ENCODE assay signal across 16 cellular contexts in genomic region chr3:180414157-180414556, GRCh38.
DNase-seq lines count a peak whose midpoint lies in the region; ATAC-seq and TF ChIP-seq lines count a peak whose summit lies in the region.
"Had no signal": no experiment of that assay in that cellular context is flagged by ENCODE, and none has a peak within 500 bp of the region (broad histone marks: within the 10 kb centered on the region; RNA-seq: fewer than 3 reads in every experiment).

No MANE protein-coding gene starts in this region.

- DNase-seq in GM23338 (ENCODE audit: low spot score), result no peak
- no peak for DNase-seq in HFFc6
- no peak for DNase-seq in epithelial cell of prostate (ENCODE audit: low read depth, low spot score)
- DNase-seq in DMS153 treated with DMSO at 0.1 percent for 48 hours (lab: John Stamatoyannopoulos, UW; ENCODE audit: unreplicated experiment), result no peak
- DNase-seq: C1 segment of cervical spinal cord; CD4-positive, alpha-beta memory T cell; COR-L47; DMS153; DMS79; EL; GDM1; H9 had no signal

- H3K4me1 ChIP-seq in GM23338 (ENCODE audit: insufficient read depth), result no peaks in the 10 kb centered on the region; the same call in 1 of the 2 replicates

- TF ChIP-seq CTCF in GM23338 (conservative IDR thresholded peaks at IDR 0.05; ENCODE audit: low read depth in 2 of 2) (no peak), HFFc6 (IDR thresholded peaks at IDR 0.05) (no peak)

- H3K4me3 ChIP-seq in GM23338, result no peak overlapping the region
- H3K4me3 ChIP-seq: GM12878 had no signal

- H3K9me2 ChIP-seq in GM23338 (ENCODE audit: insufficient read depth), result no peaks in the 10 kb centered on the region

- H3K4me1 Mint-ChIP-seq in GM23338, result peaks cover 5% of the 10 kb centered on the region; the same call in 1 of the 3 replicates
- peaks cover 73% of the 10 kb centered on the region for H3K4me1 Mint-ChIP-seq in HFFc6 (ENCODE audit: low read depth)
- H3K4me1 Mint-ChIP-seq: CD4-positive, alpha-beta memory T cell had no signal

- H3K27ac Mint-ChIP-seq in GM23338 (no peak overlapping the region; the same call in 1 of the 2 replicates), HFFc6 (peak overlapping the region; percentile 19; the same call in 1 of the 2 replicates)
- H3K27ac Mint-ChIP-seq: CD4-positive, alpha-beta memory T cell had no signal

- H3K27me3 ChIP-seq in GM23338 (ENCODE audit: insufficient read depth), result no peaks in the 10 kb centered on the region

- H3K27me3 Mint-ChIP-seq in GM23338 (ENCODE audit: insufficient read depth, low read depth, poor library complexity) (no peaks in the 10 kb centered on the region), HFFc6 (ENCODE audit: insufficient read depth) (no peaks in the 10 kb centered on the region)

- H3K36me3 ChIP-seq in GM23338 (ENCODE audit: insufficient read depth), result no peaks in the 10 kb centered on the region

- no peaks in the 10 kb centered on the region for H3K36me3 Mint-ChIP-seq in GM23338 (ENCODE audit: low read depth)
- H3K36me3 Mint-ChIP-seq in HFFc6 (ENCODE audit: low read depth), result peaks cover 7% of the 10 kb centered on the region
- H3K36me3 Mint-ChIP-seq: CD4-positive, alpha-beta memory T cell had no signal

- no peak for ATAC-seq in GM23338
- ATAC-seq in HG03457 (IDR thresholded peaks at IDR 0.05; ENCODE audit: unreplicated experiment), result no peak
- ATAC-seq in GM19397 (IDR thresholded peaks at IDR 0.05; ENCODE audit: unreplicated experiment), result no peak
- ATAC-seq: GM12878, HCT116 had no signal

- H3F3A ChIP-seq in GM23338 (replicated peaks; ENCODE audit: low read depth), result no peaks in the 10 kb centered on the region

- H3K9me3 Mint-ChIP-seq in GM23338 (no peaks in the 10 kb centered on the region), HFFc6 (peaks cover 7% of the 10 kb centered on the region; the same call in 1 of the 2 replicates)
- H3K9me3 Mint-ChIP-seq: H9 had no signal

- peak overlapping the region; percentile 69; the same call in 1 of the 2 replicates for H2AFZ ChIP-seq in GM23338

- H3K4me2 ChIP-seq in GM23338, result no peak overlapping the region

- H3K4me3 Mint-ChIP-seq in GM23338 (no peak overlapping the region), HFFc6 (no peak overlapping the region)
- H3K4me3 Mint-ChIP-seq: CD4-positive, alpha-beta memory T cell; H9 had no signal

- H3K27ac ChIP-seq in GM23338 (ENCODE audit: low read depth), result no peak overlapping the region
- peak overlapping the region; percentile 82 for H3K27ac ChIP-seq in epithelial cell of prostate

- no peaks in the 10 kb centered on the region for H3K79me2 ChIP-seq in GM23338 (replicated peaks; ENCODE audit: insufficient read depth)

- no peaks in the 10 kb centered on the region for H4K20me1 ChIP-seq in GM23338 (replicated peaks; ENCODE audit: insufficient read depth)

TF ChIP-seq in GM23338, 12 proteins besides CTCF, POLR2A, EP300 and RAD21:
- TF ChIP-seq CREB1 (CRISPR knock-in tag; IDR thresholded peaks at IDR 0.05; ENCODE audit: low read depth) (no peak), REST (IDR thresholded peaks at IDR 0.05; ENCODE audit: unreplicated experiment) (no peak), ZNF331 (CRISPR knock-in tag; IDR thresholded peaks at IDR 0.05; ENCODE audit: low read depth) (no peak), NANOG (IDR thresholded peaks at IDR 0.05; ENCODE audit: borderline replicate concordance) (no peak), EZH2phosphoT487 (IDR thresholded peaks at IDR 0.05; ENCODE audit: unreplicated experiment) (no peak)
- TF ChIP-seq, protein P1, sequence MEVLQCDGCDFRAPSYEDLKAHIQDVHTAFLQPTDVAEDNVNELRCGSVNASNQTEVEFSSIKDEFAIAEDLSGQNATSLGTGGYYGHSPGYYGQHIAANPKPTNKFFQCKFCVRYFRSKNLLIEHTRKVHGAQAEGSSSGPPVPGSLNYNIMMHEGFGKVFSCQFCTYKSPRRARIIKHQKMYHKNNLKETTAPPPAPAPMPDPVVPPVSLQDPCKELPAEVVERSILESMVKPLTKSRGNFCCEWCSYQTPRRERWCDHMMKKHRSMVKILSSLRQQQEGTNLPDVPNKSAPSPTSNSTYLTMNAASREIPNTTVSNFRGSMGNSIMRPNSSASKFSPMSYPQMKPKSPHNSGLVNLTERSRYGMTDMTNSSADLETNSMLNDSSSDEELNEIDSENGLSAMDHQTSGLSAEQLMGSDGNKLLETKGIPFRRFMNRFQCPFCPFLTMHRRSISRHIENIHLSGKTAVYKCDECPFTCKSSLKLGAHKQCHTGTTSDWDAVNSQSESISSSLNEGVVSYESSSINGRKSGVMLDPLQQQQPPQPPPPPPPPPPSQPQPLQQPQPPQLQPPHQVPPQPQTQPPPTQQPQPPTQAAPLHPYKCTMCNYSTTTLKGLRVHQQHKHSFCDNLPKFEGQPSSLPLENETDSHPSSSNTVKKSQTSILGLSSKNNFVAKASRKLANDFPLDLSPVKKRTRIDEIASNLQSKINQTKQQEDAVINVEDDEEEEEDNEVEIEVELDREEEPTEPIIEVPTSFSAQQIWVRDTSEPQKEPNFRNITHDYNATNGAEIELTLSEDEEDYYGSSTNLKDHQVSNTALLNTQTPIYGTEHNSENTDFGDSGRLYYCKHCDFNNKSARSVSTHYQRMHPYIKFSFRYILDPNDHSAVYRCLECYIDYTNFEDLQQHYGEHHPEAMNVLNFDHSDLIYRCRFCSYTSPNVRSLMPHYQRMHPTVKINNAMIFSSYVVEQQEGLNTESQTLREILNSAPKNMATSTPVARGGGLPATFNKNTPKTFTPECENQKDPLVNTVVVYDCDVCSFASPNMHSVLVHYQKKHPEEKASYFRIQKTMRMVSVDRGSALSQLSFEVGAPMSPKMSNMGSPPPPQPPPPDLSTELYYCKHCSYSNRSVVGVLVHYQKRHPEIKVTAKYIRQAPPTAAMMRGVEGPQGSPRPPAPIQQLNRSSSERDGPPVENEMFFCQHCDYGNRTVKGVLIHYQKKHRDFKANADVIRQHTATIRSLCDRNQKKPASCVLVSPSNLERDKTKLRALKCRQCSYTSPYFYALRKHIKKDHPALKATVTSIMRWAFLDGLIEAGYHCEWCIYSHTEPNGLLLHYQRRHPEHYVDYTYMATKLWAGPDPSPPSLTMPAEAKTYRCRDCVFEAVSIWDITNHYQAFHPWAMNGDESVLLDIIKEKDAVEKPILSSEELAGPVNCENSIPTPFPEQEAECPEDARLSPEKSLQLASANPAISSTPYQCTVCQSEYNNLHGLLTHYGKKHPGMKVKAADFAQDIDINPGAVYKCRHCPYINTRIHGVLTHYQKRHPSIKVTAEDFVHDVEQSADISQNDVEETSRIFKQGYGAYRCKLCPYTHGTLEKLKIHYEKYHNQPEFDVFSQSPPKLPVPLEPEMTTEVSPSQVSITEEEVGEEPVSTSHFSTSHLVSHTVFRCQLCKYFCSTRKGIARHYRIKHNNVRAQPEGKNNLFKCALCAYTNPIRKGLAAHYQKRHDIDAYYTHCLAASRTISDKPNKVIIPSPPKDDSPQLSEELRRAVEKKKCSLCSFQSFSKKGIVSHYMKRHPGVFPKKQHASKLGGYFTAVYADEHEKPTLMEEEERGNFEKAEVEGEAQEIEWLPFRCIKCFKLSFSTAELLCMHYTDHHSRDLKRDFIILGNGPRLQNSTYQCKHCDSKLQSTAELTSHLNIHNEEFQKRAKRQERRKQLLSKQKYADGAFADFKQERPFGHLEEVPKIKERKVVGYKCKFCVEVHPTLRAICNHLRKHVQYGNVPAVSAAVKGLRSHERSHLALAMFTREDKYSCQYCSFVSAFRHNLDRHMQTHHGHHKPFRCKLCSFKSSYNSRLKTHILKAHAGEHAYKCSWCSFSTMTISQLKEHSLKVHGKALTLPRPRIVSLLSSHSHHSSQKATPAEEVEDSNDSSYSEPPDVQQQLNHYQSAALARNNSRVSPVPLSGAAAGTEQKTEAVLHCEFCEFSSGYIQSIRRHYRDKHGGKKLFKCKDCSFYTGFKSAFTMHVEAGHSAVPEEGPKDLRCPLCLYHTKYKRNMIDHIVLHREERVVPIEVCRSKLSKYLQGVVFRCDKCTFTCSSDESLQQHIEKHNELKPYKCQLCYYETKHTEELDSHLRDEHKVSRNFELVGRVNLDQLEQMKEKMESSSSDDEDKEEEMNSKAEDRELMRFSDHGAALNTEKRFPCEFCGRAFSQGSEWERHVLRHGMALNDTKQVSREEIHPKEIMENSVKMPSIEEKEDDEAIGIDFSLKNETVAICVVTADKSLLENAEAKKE (CRISPR knock-in tag; IDR thresholded peaks at IDR 0.05), result no peak
